Comparison of ENCODE assay signal across 30 cellular contexts in the genomic region with DNA sequence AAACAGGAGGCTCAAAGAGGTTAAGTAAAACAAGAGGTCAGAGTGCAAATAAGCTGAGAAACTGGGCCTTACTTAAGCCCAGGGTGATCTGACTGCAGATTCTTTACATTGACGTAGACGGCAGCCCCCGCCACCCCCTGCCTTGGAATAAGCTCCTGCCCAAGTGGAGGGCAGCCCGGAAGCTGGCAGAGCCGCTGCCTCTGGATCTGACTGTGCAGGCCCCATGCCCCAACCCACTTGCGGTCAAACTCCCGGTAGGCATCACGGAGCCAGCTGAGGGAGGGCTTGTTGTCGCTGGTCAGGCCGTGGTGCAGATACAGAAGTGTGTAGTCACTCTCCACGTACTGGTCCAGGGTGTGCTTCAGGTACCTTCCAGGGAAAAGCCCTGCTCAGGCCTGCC. TPM values are rescaled to one million over a fixed set of nuclear protein-coding genes. Genes with fewer than 3 reads are reported as not detected.
"Had no signal": no experiment of that assay in that cellular context is flagged by ENCODE, and none has a peak within 500 bp of the region (broad histone marks: within the 10 kb centered on the region; RNA-seq: fewer than 3 reads in every experiment).

No MANE protein-coding gene starts in this region.

- ATAC-seq: esophagus mucosa; gastrocnemius medialis; natural killer cell; pancreas; sciatic nerve; stimulated activated naive CD8-positive, alpha-beta T cell treated with anti-CD3 and anti-CD28 coated beads, Interleukin-15, amount 100 ng/mL, for 72 hours had no signal

- H3K27ac ChIP-seq: neutrophil, pancreas, thyroid gland had no signal

- H3K4me3 ChIP-seq: gastrocnemius medialis, lung, pancreas, smooth muscle cell, thyroid gland had no signal

- DNase-seq: cerebellar nuclear complex; effector CD8-positive, alpha-beta T cell; endodermal cell; foreskin fibroblast; gastrocnemius medialis; head of caudate nucleus; hippocampal formation; kidney glomerular epithelial cell; natural killer cell; pancreas; stimulated activated CD4-positive, alpha-beta T cell treated with anti-CD3 and anti-CD28 coated beads, Interleukin-12 subunit alpha, Interleukin-12 subunit beta, amount 100 ng/mL, for 4 hours; stimulated activated CD4-positive, alpha-beta T cell treated with anti-CD3 and anti-CD28 coated beads, Interleukin-1b, Interleukin-23, amount 100 ng/mL, for 48 hours; stimulated activated CD4-positive, alpha-beta T cell treated with anti-CD3 and anti-CD28 coated beads, Interleukin-4, amount 100 ng/mL, for 1 hour; stimulated activated CD8-positive, alpha-beta memory T cell treated with anti-CD3 and anti-CD28 coated beads, Interleukin-4, amount 100 ng/mL, for 48 hours; stimulated activated naive CD4-positive, alpha-beta T cell; stimulated activated naive CD8-positive, alpha-beta T cell treated with anti-CD3 and anti-CD28 coated beads, Interleukin-15, amount 100 ng/mL, for 72 hours; thyroid gland; trophoblast cell had no signal

- H3K9me3 ChIP-seq: gastrocnemius medialis, neutrophil, pancreas, thyroid gland had no signal

- FAIRE-seq: colon, islet of Langerhans, pancreas had no signal

RNA-seq across cellular contexts. Expression of a gene that starts 37.2 kb away (rescaled TPM):
- total RNA-seq: esophagus mucosa, glomerular endothelial cell, mononuclear cell, omental fat pad, sciatic nerve, temporal lobe, thyroid gland, ureter had no signal
